In the genomic region with DNA sequence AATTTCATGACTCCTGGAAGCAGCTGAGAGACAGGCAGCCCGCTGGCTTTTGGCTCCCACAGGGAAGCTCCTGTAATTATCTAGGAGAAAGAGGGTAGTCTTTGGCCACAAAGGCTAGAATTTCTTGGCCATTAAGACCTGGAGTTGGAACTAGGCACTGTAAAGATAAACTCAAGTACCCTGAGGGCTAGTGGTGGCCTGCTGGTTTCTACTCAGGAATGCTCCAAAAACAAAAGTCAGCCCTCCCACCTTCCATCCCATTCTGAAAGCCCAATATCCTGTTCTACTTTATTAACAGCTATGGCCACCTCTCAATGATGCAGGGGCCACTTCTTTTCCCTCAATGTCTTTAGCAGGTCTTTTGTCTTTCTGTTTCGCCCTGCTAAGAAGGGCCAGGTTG, we compare ENCODE assay signal across 22 cellular contexts.
"Had no signal": no experiment of that assay in that cellular context is flagged by ENCODE, and none has a peak within 500 bp of the region (broad histone marks: within the 10 kb centered on the region; RNA-seq: fewer than 3 reads in every experiment).

No MANE protein-coding gene starts in this region.

- H3K9me3 ChIP-seq: breast epithelium, left ventricle myocardium inferior, pancreas, psoas muscle, sigmoid colon, upper lobe of left lung had no signal

- H3K36me3 ChIP-seq: breast epithelium had no signal

- H3K4me3 ChIP-seq: breast epithelium, heart left ventricle, left ventricle myocardium inferior, lung, pancreas, psoas muscle, sigmoid colon, upper lobe of left lung had no signal

- DNase-seq: activated CD4-positive, alpha-beta T cell treated with anti-CD3 and anti-CD28 coated beads for 1 hour; activated CD8-positive, alpha-beta memory T cell treated with anti-CD3 and anti-CD28 coated beads, Interleukin-2, amount 10 ng/mL, durations not matched to agents 7 days and 5 days; activated CD8-positive, alpha-beta T cell treated with anti-CD3 and anti-CD28 coated beads, Interleukin-2, amount 10 ng/mL, durations not matched to agents 7 days and 5 days; activated naive CD8-positive, alpha-beta T cell treated with anti-CD3 and anti-CD28 coated beads, Interleukin-2, amount 50 U/mL, for 24 hours; activated T-cell treated with anti-CD3 and anti-CD28 coated beads, Interleukin-2, amount 50 U/mL, for 48 hours; amygdala; central memory CD4-positive, alpha-beta T cell; endodermal cell; foreskin keratinocyte; heart left ventricle; hypothalamus; left ventricle myocardium inferior; naive B cell; pancreas; psoas muscle; sigmoid colon; stimulated activated CD4-positive, alpha-beta T cell treated with anti-CD3 and anti-CD28 coated beads, Interleukin-4, amount 100 ng/mL, for 24 hours; T-helper 17 cell; T1000; upper lobe of left lung had no signal

- H3K27me3 ChIP-seq: breast epithelium, foreskin keratinocyte, heart left ventricle, pancreas, sigmoid colon, upper lobe of left lung had no signal

- H3K27ac ChIP-seq: breast epithelium, foreskin keratinocyte, heart left ventricle, left ventricle myocardium inferior, pancreas, psoas muscle, sigmoid colon, upper lobe of left lung had no signal

- H3K4me1 ChIP-seq: breast epithelium, foreskin keratinocyte, pancreas, psoas muscle, sigmoid colon, upper lobe of left lung had no signal
